Comparison of ENCODE assay signal across 18 cellular contexts in the genomic region with DNA sequence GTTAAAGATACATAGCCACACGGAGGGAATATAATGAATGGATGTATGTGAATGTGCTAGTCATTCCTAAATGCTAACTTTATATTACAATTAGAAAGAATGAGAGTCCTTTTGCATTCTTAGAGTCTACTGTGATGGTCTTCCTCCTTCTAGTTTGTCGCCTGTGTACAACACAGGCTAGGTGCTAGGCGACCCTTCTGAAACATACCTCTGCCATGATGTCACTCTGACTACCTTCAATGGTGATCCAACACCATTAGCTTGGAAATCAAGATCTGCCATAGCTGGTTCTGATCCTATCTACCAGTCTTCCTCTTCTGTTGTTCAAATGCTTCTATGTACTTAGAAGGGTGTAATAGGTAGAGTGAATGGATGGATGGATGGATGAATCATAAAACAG.
DNase-seq lines count a peak whose midpoint lies in the region; ATAC-seq and TF ChIP-seq lines count a peak whose summit lies in the region.
"Had no signal": no experiment of that assay in that cellular context is flagged by ENCODE, and none has a peak within 500 bp of the region (broad histone marks: within the 10 kb centered on the region; RNA-seq: fewer than 3 reads in every experiment).

No MANE protein-coding gene starts in this region.

- no peaks in the 10 kb centered on the region for H3K9me3 Mint-ChIP-seq in natural killer cell
- H3K9me3 Mint-ChIP-seq: natural killer cell treated with Interleukin-12 subunit alpha and Interleukin-12 subunit beta and Interleukin-15 and Interleukin-18, amount 100 ng/mL, for 72 hours had no signal

- H2AFZ ChIP-seq in mesenchymal stem cell (ENCODE audit: low read depth, low read length) (no peak overlapping the region), smooth muscle cell (ENCODE audit: low read depth) (no peak overlapping the region)

- peaks cover 12% of the 10 kb centered on the region for H3F3A ChIP-seq in smooth muscle cell (ENCODE audit: low read depth)

- no peak overlapping the region for H3K27ac Mint-ChIP-seq in natural killer cell
- H3K27ac Mint-ChIP-seq: B cell had no signal

- H4K8ac ChIP-seq in mesenchymal stem cell (ENCODE audit: low read length): no peak overlapping the region

- peak overlapping the region in 1 of 2 experiments; percentile 79 for H2BK12ac ChIP-seq in mesenchymal stem cell (ENCODE audit: low read length in 2 of 2)

- no peaks in the 10 kb centered on the region for H3K36me3 Mint-ChIP-seq in natural killer cell
- H3K36me3 Mint-ChIP-seq: natural killer cell treated with Interleukin-12 subunit alpha and Interleukin-12 subunit beta and Interleukin-15 and Interleukin-18, amount 100 ng/mL, for 72 hours had no signal

- peaks cover 28% of the 10 kb centered on the region for H3K4me1 ChIP-seq in HUES48 (ENCODE audit: control insufficient read depth, insufficient read depth, low read length)
- H3K4me1 ChIP-seq in ectodermal cell (ENCODE audit: control insufficient read depth, insufficient read depth, low read length): peaks cover 56% of the 10 kb centered on the region
- H3K4me1 ChIP-seq in mesenchymal stem cell (ENCODE audit: control insufficient read depth, insufficient read depth, low read depth, low read length): peaks cover 5% of the 10 kb centered on the region
- H3K4me1 ChIP-seq in smooth muscle cell (ENCODE audit: low read depth): peaks cover 24% of the 10 kb centered on the region

- H4K20me1 ChIP-seq in smooth muscle cell (ENCODE audit: low read depth): peaks cover 43% of the 10 kb centered on the region

- no peak overlapping the region for H2BK15ac ChIP-seq in mesenchymal stem cell (ENCODE audit: low read depth, poor library complexity, severe bottlenecking)

- no peak overlapping the region for H2BK120ac ChIP-seq in mesenchymal stem cell (ENCODE audit: low read depth, low read length)

- H3K4me2 ChIP-seq in mesenchymal stem cell (ENCODE audit: low read length, poor library complexity, severe bottlenecking) (no peak overlapping the region), smooth muscle cell (peak overlapping the region; percentile 84)

- peak overlapping the region; percentile 96 for H3K27ac ChIP-seq in HUES48 (ENCODE audit: low read depth, low read length)
- peak overlapping the region; percentile 100 for H3K27ac ChIP-seq in ectodermal cell (ENCODE audit: insufficient read depth, low read depth, low read length, poor library complexity, severe bottlenecking)
- H3K27ac ChIP-seq in mesenchymal stem cell (ENCODE audit: low read length, poor library complexity, severe bottlenecking): no peak overlapping the region
- peak overlapping the region; percentile 73 for H3K27ac ChIP-seq in smooth muscle cell (ENCODE audit: low read depth)
- H3K27ac ChIP-seq: WERI-Rb-1 had no signal

- H3K4me3 ChIP-seq in HUES48 (ENCODE audit: low read depth, low read length) (peak overlapping the region; percentile 45; the same call in 1 of the 2 replicates), ectodermal cell (ENCODE audit: insufficient read depth, low read depth, low read length) (no peak overlapping the region), mesenchymal stem cell (ENCODE audit: insufficient read depth in 1 of 2, low read depth in 1 of 2, low read length in 2 of 2) (no peak overlapping the region), smooth muscle cell (no peak overlapping the region)

- H3K27me3 Mint-ChIP-seq in natural killer cell (ENCODE audit: low read depth in 2 of 2): peaks cover 5 to 22% of the 10 kb centered on the region in 2 donors

- no peak overlapping the region for H3K14ac ChIP-seq in mesenchymal stem cell (ENCODE audit: low read length in 2 of 2)

- H3K27me3 ChIP-seq in HUES48 (ENCODE audit: control insufficient read depth, insufficient read depth, low read length) (no peaks in the 10 kb centered on the region), ectodermal cell (ENCODE audit: control insufficient read depth, insufficient read depth, low read length, poor library complexity, severe bottlenecking) (no peaks in the 10 kb centered on the region), mesenchymal stem cell (ENCODE audit: control insufficient read depth in 1 of 2, insufficient read depth in 1 of 2, low read length in 2 of 2) (no peaks in the 10 kb centered on the region), smooth muscle cell (ENCODE audit: low read depth) (no peaks in the 10 kb centered on the region)
- H3K27me3 ChIP-seq: stomach had no signal

- TF ChIP-seq CTCF in smooth muscle cell (IDR thresholded peaks at IDR 0.05; ENCODE audit: borderline replicate concordance, insufficient read depth, poor library complexity, severe bottlenecking): no peak
- no peak for TF ChIP-seq CTCF in natural killer cell (IDR thresholded peaks at IDR 0.05)

- H3K4ac ChIP-seq in mesenchymal stem cell (ENCODE audit: low read depth in 1 of 2, low read length in 2 of 2): peak overlapping the region in 1 of 2 experiments; percentile 62

- peaks cover 9% of the 10 kb centered on the region in 2 donors for H3K4me1 Mint-ChIP-seq in natural killer cell

- H3K23ac ChIP-seq in mesenchymal stem cell (ENCODE audit: low read length in 2 of 2): no peak overlapping the region

- no peak for ATAC-seq in natural killer cell
- ATAC-seq: left lobe of liver had no signal

- H3K4me3 Mint-ChIP-seq in natural killer cell: no peak overlapping the region

- no peak overlapping the region for H2BK5ac ChIP-seq in mesenchymal stem cell (ENCODE audit: low read depth, low read length, poor library complexity, severe bottlenecking)

- 84 to 92% methylated on average over 2 to 3 of the region's 3 CpGs for WGBS in ectodermal cell, 2 experiments
- 88% methylated on average over 2 of the region's 3 CpGs for WGBS in mesenchymal stem cell
- 93% methylated on average over 3 of the region's 3 CpGs for WGBS in smooth muscle cell (ENCODE audit: low lambda C conversion rate)

- H4K91ac ChIP-seq in mesenchymal stem cell (ENCODE audit: low read length): no peak overlapping the region

- H3K36me3 ChIP-seq in HUES48 (ENCODE audit: control insufficient read depth, insufficient read depth, low read length) (no peaks in the 10 kb centered on the region), ectodermal cell (ENCODE audit: control insufficient read depth, insufficient read depth, low read length) (peaks cover 10% of the 10 kb centered on the region), mesenchymal stem cell (ENCODE audit: control insufficient read depth in 1 of 2, insufficient read depth in 2 of 2, low read depth in 1 of 2, low read length in 2 of 2) (no peaks in the 10 kb centered on the region), smooth muscle cell (ENCODE audit: low read depth) (no peaks in the 10 kb centered on the region)
- H3K36me3 ChIP-seq: stomach, WERI-Rb-1 had no signal

- DNase-seq in mesenchymal stem cell (no peak), smooth muscle cell (lab: John Stamatoyannopoulos, UW; ENCODE audit: unreplicated experiment) (no peak), natural killer cell (no peak), cerebellar cortex (ENCODE audit: low spot score) (no peak), NCI-H1105 (lab: John Stamatoyannopoulos, UW) (no peak)
- no peak for DNase-seq in stimulated activated CD4-positive, alpha-beta T cell treated with anti-CD3 and anti-CD28 coated beads, Interleukin-4, amount 100 ng/mL, for 1 hour
- DNase-seq: activated CD8-positive, alpha-beta memory T cell treated with anti-CD3 and anti-CD28 coated beads, Interleukin-2, amount 50 U/mL, for 4 hours; activated naive CD4-positive, alpha-beta T cell; DND-41; Karpas-422; NCI-H146; stomach; WERI-Rb-1 had no signal

- peak overlapping the region in 1 of 2 experiments; percentile 56 for H3K18ac ChIP-seq in mesenchymal stem cell (ENCODE audit: low read depth in 1 of 2, low read length in 2 of 2)

- H3K9me3 ChIP-seq in HUES48 (ENCODE audit: control insufficient read depth, insufficient read depth, low read length) (no peaks in the 10 kb centered on the region), ectodermal cell (ENCODE audit: control insufficient read depth, low read length) (no peaks in the 10 kb centered on the region), mesenchymal stem cell (ENCODE audit: control insufficient read depth, low read length) (no peaks in the 10 kb centered on the region), smooth muscle cell (replicated peaks; ENCODE audit: low read depth) (no peaks in the 10 kb centered on the region)
- H3K9me3 ChIP-seq: stomach had no signal

- intact Hi-C loops in natural killer cell (cut with micrococcal nuclease): no loop called here

- peaks cover 10% of the 10 kb centered on the region for H3K79me1 ChIP-seq in mesenchymal stem cell (replicated peaks; ENCODE audit: low read length, poor library complexity, severe bottlenecking)

- H3K79me2 ChIP-seq in smooth muscle cell (ENCODE audit: low read depth): peaks cover 16% of the 10 kb centered on the region

- H2AK5ac ChIP-seq in mesenchymal stem cell (ENCODE audit: low read length, severe bottlenecking): no peak overlapping the region

- no peak overlapping the region; the same call in 1 of the 2 replicates for H3K9ac ChIP-seq in HUES48 (ENCODE audit: low read depth, low read length)
- peak overlapping the region; percentile 92 for H3K9ac ChIP-seq in mesenchymal stem cell (ENCODE audit: low read length)
- H3K9ac ChIP-seq in smooth muscle cell (ENCODE audit: low read depth): peak overlapping the region; percentile 79
